15 cellular contexts compared by ENCODE assay signal in the genomic region with DNA sequence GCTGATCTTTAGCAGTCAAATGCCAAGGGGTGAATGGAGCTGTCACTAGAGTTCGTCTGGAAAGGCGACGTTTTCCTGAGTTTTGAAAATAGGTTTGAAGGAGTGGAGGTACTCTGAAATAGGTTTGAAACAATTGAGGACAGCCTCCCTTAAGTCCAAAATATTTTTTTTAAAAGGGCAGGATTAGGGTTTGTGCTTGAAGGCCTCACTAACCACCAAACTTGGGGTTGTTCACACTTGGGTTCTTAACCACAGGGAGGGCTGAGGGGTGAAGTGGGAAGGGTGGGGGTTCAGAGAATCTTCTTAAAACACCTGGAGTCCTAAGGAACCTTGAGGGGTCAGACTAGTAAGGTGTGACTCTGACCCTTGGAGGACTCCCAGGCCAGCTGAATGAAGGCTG. TPM values are rescaled to one million over a fixed set of nuclear protein-coding genes. Genes with fewer than 3 reads are reported as not detected.
DNase-seq lines count a peak whose midpoint lies in the region; ATAC-seq, FAIRE-seq and TF ChIP-seq lines count a peak whose summit lies in the region.
"Had no signal": no experiment of that assay in that cellular context is flagged by ENCODE, and none has a peak within 500 bp of the region (broad histone marks: within the 10 kb centered on the region; RNA-seq: fewer than 3 reads in every experiment).

No MANE protein-coding gene starts in this region.

- ATAC-seq in Right ventricle myocardium inferior (no peak), T-cell (replicated peaks in 1 of 4) (no peak), HG03139 (IDR thresholded peaks at IDR 0.05; ENCODE audit: unreplicated experiment) (no peak)
- ATAC-seq in stimulated activated effector memory CD8-positive, alpha-beta T cell treated with anti-CD3 and anti-CD28 coated beads, Interleukin-12 subunit alpha, Interleukin-12 subunit beta, amount 100 ng/mL, for 72 hours = no peak

- H4K5ac ChIP-seq in H1 (ENCODE audit: insufficient read length, low read depth, low read length) = no peak overlapping the region

- H3K27ac Mint-ChIP-seq in T-cell = peak overlapping the region; percentile 94
- peak overlapping the region; percentile 82 for H3K27ac Mint-ChIP-seq in stimulated activated effector memory CD8-positive, alpha-beta T cell treated with anti-CD3 and anti-CD28 coated beads, Interleukin-12 subunit alpha, Interleukin-12 subunit beta, amount 100 ng/mL, for 72 hours
- H3K27ac Mint-ChIP-seq: GM23338; stimulated activated naive B cell treated with anti-CD40 and anti-IgM and Interleukin-4, amounts not matched to agents 10 μg/mL and 1 μg/mL and 100 μg/mL, for 72 hours had no signal

- no peak overlapping the region for H4K8ac ChIP-seq in H1 (ENCODE audit: extremely low read depth, insufficient read depth, low read length)

- no peaks in the 10 kb centered on the region for H3K79me1 ChIP-seq in H1 (ENCODE audit: low read depth, low read length)

- H3K27me3 Mint-ChIP-seq in T-cell = no peaks in the 10 kb centered on the region

- no peaks in the 10 kb centered on the region for H3K9me3 Mint-ChIP-seq in T-cell
- H3K9me3 Mint-ChIP-seq in stimulated activated effector memory CD8-positive, alpha-beta T cell treated with anti-CD3 and anti-CD28 coated beads, Interleukin-12 subunit alpha, Interleukin-12 subunit beta, amount 100 ng/mL, for 72 hours = no peaks in the 10 kb centered on the region
- H3K9me3 Mint-ChIP-seq: GM23338; stimulated activated naive B cell treated with anti-CD40 and anti-IgM and Interleukin-4, amounts not matched to agents 10 μg/mL and 1 μg/mL and 100 μg/mL, for 72 hours had no signal

- no peak for TF ChIP-seq RAD21 in H1 (IDR thresholded peaks at IDR 0.05 in 1 of 2, conservative IDR thresholded peaks at IDR 0.05 in 1 of 2; ENCODE audit: low read depth in 2 of 2, low read length in 2 of 2)

- no peak overlapping the region for H3K9ac ChIP-seq in H1 (replicated peaks in 1 of 4; ENCODE audit: extremely low read depth in 1 of 4, low read depth in 3 of 4, low read length in 3 of 4)

- H4K20me1 ChIP-seq in H1 (replicated peaks in 1 of 2; ENCODE audit: control insufficient read depth in 1 of 2, insufficient read depth in 2 of 2, low read length in 2 of 2) = no peaks in the 10 kb centered on the region

- no peak overlapping the region for H3K4me2 ChIP-seq in H1 (ENCODE audit: insufficient read depth in 1 of 2, low read depth in 2 of 2, low read length in 2 of 2)
- H3K4me2 ChIP-seq: GM23338 had no signal

- no peak overlapping the region for H3K4me3 Mint-ChIP-seq in T-cell
- H3K4me3 Mint-ChIP-seq in stimulated activated effector memory CD8-positive, alpha-beta T cell treated with anti-CD3 and anti-CD28 coated beads, Interleukin-12 subunit alpha, Interleukin-12 subunit beta, amount 100 ng/mL, for 72 hours = no peak overlapping the region
- H3K4me3 Mint-ChIP-seq: stimulated activated naive B cell treated with anti-CD40 and anti-IgM and Interleukin-4, amounts not matched to agents 10 μg/mL and 1 μg/mL and 100 μg/mL, for 72 hours had no signal

- no peak overlapping the region for H3K4ac ChIP-seq in H1 (replicated peaks; ENCODE audit: insufficient read length, low read depth, low read length)

- H3K14ac ChIP-seq in H1 (ENCODE audit: insufficient read length) = no peak overlapping the region

- H3K4me1 Mint-ChIP-seq in T-cell = peaks cover 41 to 51% (median 50%) of the 10 kb centered on the region in 3 donors
- peaks cover 39% of the 10 kb centered on the region for H3K4me1 Mint-ChIP-seq in stimulated activated effector memory CD8-positive, alpha-beta T cell treated with anti-CD3 and anti-CD28 coated beads, Interleukin-12 subunit alpha, Interleukin-12 subunit beta, amount 100 ng/mL, for 72 hours

- H2BK120ac ChIP-seq in H1 (replicated peaks; ENCODE audit: low read depth, low read length) = no peak overlapping the region

- H3K4me1 ChIP-seq in left ventricle myocardium inferior (peaks cover 47% of the 10 kb centered on the region), H1 (replicated peaks in 1 of 4; ENCODE audit: control insufficient read depth in 3 of 4, insufficient read depth in 4 of 4, low read length in 3 of 4) (peaks cover 2 to 9% (median 9%) of the 10 kb centered on the region in 4 experiments; a peak in 6 of 7 replicates)

- H3K27ac ChIP-seq in left ventricle myocardium inferior (replicated peaks) (peak overlapping the region; percentile 88), H1 (ENCODE audit: low read depth, low read length) (no peak overlapping the region)
- H3K27ac ChIP-seq: adrenal gland, neutrophil had no signal

- no peaks in the 10 kb centered on the region for H3K79me2 ChIP-seq in H1 (ENCODE audit: control insufficient read depth in 1 of 2, insufficient read depth in 2 of 2, low read length in 2 of 2)

- H2AFZ ChIP-seq in H1 (ENCODE audit: low read length) = no peak overlapping the region
- H2AFZ ChIP-seq: GM23338 had no signal

- H3K36me3 Mint-ChIP-seq in T-cell = peaks cover 1% of the 10 kb centered on the region
- peaks cover 5% of the 10 kb centered on the region for H3K36me3 Mint-ChIP-seq in stimulated activated effector memory CD8-positive, alpha-beta T cell treated with anti-CD3 and anti-CD28 coated beads, Interleukin-12 subunit alpha, Interleukin-12 subunit beta, amount 100 ng/mL, for 72 hours

- H2BK5ac ChIP-seq in H1 (ENCODE audit: low read depth, low read length) = no peak overlapping the region

- no peak for TF ChIP-seq CTCF in left ventricle myocardium inferior (IDR thresholded peaks at IDR 0.05; ENCODE audit: borderline replicate concordance)
- no peak for TF ChIP-seq CTCF in H1 (IDR thresholded peaks at IDR 0.05; ENCODE audit: control extremely low read depth in 1 of 3, insufficient read depth in 1 of 3, low read depth in 1 of 3, low read length in 3 of 3)

- no peak for TF ChIP-seq POLR2A in H1 (IDR thresholded peaks at IDR 0.05; ENCODE audit: control extremely low read depth in 1 of 2, low read depth in 2 of 2, low read length in 2 of 2)

- H3K9me3 ChIP-seq in left ventricle myocardium inferior (replicated peaks) (no peaks in the 10 kb centered on the region), H1 (ENCODE audit: insufficient read depth in 2 of 2, low read depth in 1 of 2, low read length in 1 of 2) (no peaks in the 10 kb centered on the region)
- H3K9me3 ChIP-seq: adrenal gland, gastroesophageal sphincter, neutrophil had no signal

- no peak overlapping the region for H2BK12ac ChIP-seq in H1 (ENCODE audit: low read depth, low read length)

- H3K36me3 ChIP-seq in left ventricle myocardium inferior (no peaks in the 10 kb centered on the region), H1 (ENCODE audit: control insufficient read depth in 2 of 4, insufficient read depth in 4 of 4, low read length in 3 of 4) (no peaks in the 10 kb centered on the region)
- H3K36me3 ChIP-seq: adrenal gland, neutrophil had no signal

- no peak overlapping the region for H3K23ac ChIP-seq in H1 (ENCODE audit: insufficient read length)

- H3K4me3 ChIP-seq in left ventricle myocardium inferior (no peak overlapping the region), H1 (ENCODE audit: extremely low read depth in 1 of 4, insufficient read depth in 2 of 4, low read depth in 3 of 4, low read length in 4 of 4) (no peak overlapping the region)
- H3K4me3 ChIP-seq: adrenal gland, gastroesophageal sphincter, GM23338, lung had no signal

- WGBS in H1 (ENCODE audit: extremely low coverage in 1 of 2, insufficient coverage in 1 of 2, insufficient read length in 1 of 2, insufficient replicate concordance in 2 of 2, low coverage in 1 of 2, low lambda C conversion rate in 2 of 2, missing lambda C conversion rate in 1 of 2), 2 experiments = 92% methylated on average over 3 of the region's 3 CpGs; no CpG with 5 or more reads in 1 of the 2 experiments

- no peak overlapping the region for H3K56ac ChIP-seq in H1 (replicated peaks; ENCODE audit: insufficient read length, low read depth, low read length)

- no peak overlapping the region for H4K91ac ChIP-seq in H1 (replicated peaks; ENCODE audit: insufficient read length, low read length)

- H3K27me3 ChIP-seq in left ventricle myocardium inferior (ENCODE audit: low read depth) (no peaks in the 10 kb centered on the region), H1 (replicated peaks in 1 of 4; ENCODE audit: control insufficient read depth in 3 of 4, extremely low read depth in 1 of 4, insufficient read depth in 3 of 4, low read length in 3 of 4) (no peaks in the 10 kb centered on the region; a peak in 1 of 7 replicates)
- H3K27me3 ChIP-seq: adrenal gland, neutrophil had no signal

- H2BK20ac ChIP-seq in H1 (ENCODE audit: low read length) = no peak overlapping the region

- DNase-seq in left ventricle myocardium inferior (no peak), Right ventricle myocardium inferior (ENCODE audit: missing footprints) (no peak), T-cell (no peak), H1 (ENCODE audit: low read depth in 1 of 2, low spot score in 2 of 2) (no peak), RPMI8226 (no peak)
- no peak for DNase-seq in stimulated activated effector memory CD8-positive, alpha-beta T cell treated with anti-CD3 and anti-CD28 coated beads, Interleukin-12 subunit alpha, Interleukin-12 subunit beta, amount 100 ng/mL, for 72 hours (ENCODE audit: low spot score in 2 of 2)
- DNase-seq in stimulated activated CD4-positive, alpha-beta T cell treated with anti-CD3 and anti-CD28 coated beads, Interleukin-15, amount 100 ng/mL, for 24 hours = no peak

- POLR2A ChIA-PET in T-cell (lab: Charles Lee) = interaction anchor here in 1 of 2 donors (0.6 to 1.2 kb wide), 7 partner anchors 7 to 1936 kb away, joined by 3 to 6 read pairs (median 3); a partner anchor contains a TSS
- POLR2A ChIA-PET in H1 (lab: Charles Lee; ENCODE audit: partially characterized antibody) = interaction anchor here (1.3 to 9.2 kb wide), 5 partner anchors 8 to 269 kb away, joined by 3 to 121 read pairs (median 8); a partner anchor contains a TSS

- intact Hi-C loops in left ventricle myocardium inferior (cut with micrococcal nuclease) (loop anchor here (5.0 to 10.0 kb wide), 2 partner anchors 47 to 264 kb away; no protein-coding TSS in a partner anchor), Right ventricle myocardium inferior (cut with DNase I) (loop anchor here (2.0 kb wide), 1 partner anchor 79 kb away; no protein-coding TSS in a partner anchor)

- TF ChIP-seq EP300 in H1 (IDR thresholded peaks at IDR 0.05; ENCODE audit: borderline replicate concordance in 1 of 2, low read depth in 2 of 2, low read length in 2 of 2) = no peak

- no peak for FAIRE-seq in H1 (lab: Jason Lieb, UNC)
- FAIRE-seq: urothelium cell line had no signal

- no peak overlapping the region for H2AK5ac ChIP-seq in H1 (ENCODE audit: low read depth, low read length)

- H2BK15ac ChIP-seq in H1 (ENCODE audit: low read length) = peak overlapping the region; percentile 48; the same call in 1 of the 2 replicates

- CTCF ChIA-PET in T-cell (lab: Charles Lee) = interaction anchor here (0.6 to 3.6 kb wide), 34 partner anchors 8 to 324 kb away, joined by 3 to 75 read pairs (median 6); a partner anchor contains a TSS
- CTCF ChIA-PET in H1 (lab: Charles Lee; ENCODE audit: partially characterized antibody) = interaction anchor here (0.7 to 13.3 kb wide), 54 partner anchors 8 to 591 kb away, joined by 3 to 324 read pairs (median 6); a partner anchor contains a TSS

- H3K18ac ChIP-seq in H1 (ENCODE audit: extremely low read depth, low read length) = no peak overlapping the region

- no peaks in the 10 kb centered on the region for H3K23me2 ChIP-seq in H1 (ENCODE audit: low read depth, low read length)

RNA-seq across cellular contexts. Expression of a gene that starts 3.5 kb away (rescaled TPM):
- total RNA-seq in left ventricle myocardium inferior = 7.6 TPM
- total RNA-seq in Right ventricle myocardium inferior = 10.4 TPM
- under 1 TPM in 2 of 5 donors, not detected in 3; 0.07 to 0.09 TPM for total RNA-seq in T-cell
- total RNA-seq in H1 (2021; fragmentation: NEBNext Ultra II Directional; extraction: Animal tissue kit (Norgen Biotek cat#: 25700)) = 0.17 and 0.21 TPM in 2 replicates
- 0.05 and 0.06 TPM in 2 replicates for polyA plus RNA-seq in H1 (2011; rRNA removed)
- polyA plus RNA-seq in H1 (2011; cell fraction: cytosol; rRNA removed) = 0.05 TPM
- polyA plus RNA-seq in H1 (2011; cell fraction: nucleus; rRNA removed) = 0.26 TPM
- 0.31 to 0.47 TPM (median 0.35 TPM) in 4 replicates for polyA plus RNA-seq in H1 (2012, experiment 1 of 2)
- 0.09 TPM for polyA plus RNA-seq in H1 (2012, experiment 2 of 2)
- 0.14 TPM for polyA plus RNA-seq in H1 (2013, experiment 1 of 2)
- 0.26 TPM for polyA plus RNA-seq in H1 (2013, experiment 2 of 2)
- polyA minus RNA-seq in H1 (2011; rRNA and poly(A)+ RNA removed) = 0.06 and 0.49 TPM in 2 replicates
- not detected for polyA minus RNA-seq in H1 (2011; cell fraction: cytosol; rRNA and poly(A)+ RNA removed)
- 0.10 TPM for polyA minus RNA-seq in H1 (2011; cell fraction: nucleus; rRNA and poly(A)+ RNA removed)

RNA-seq across cellular contexts. Expression of a gene that starts 7.4 kb away (rescaled TPM):
- total RNA-seq in left ventricle myocardium inferior = 120 TPM
- total RNA-seq in Right ventricle myocardium inferior = 98.0 TPM
- 10 to 100 TPM; 16.4 to 35.8 (median 28.2) TPM for total RNA-seq in T-cell
- total RNA-seq in H1 (2021; fragmentation: NEBNext Ultra II Directional; extraction: Animal tissue kit (Norgen Biotek cat#: 25700)) = 19.6 and 20.2 TPM in 2 replicates
- 4.4 and 4.7 TPM in 2 replicates for polyA plus RNA-seq in H1 (2011; rRNA removed)
- 8.1 TPM for polyA plus RNA-seq in H1 (2011; cell fraction: cytosol; rRNA removed)
- polyA plus RNA-seq in H1 (2011; cell fraction: nucleus; rRNA removed) = 9.2 TPM
- polyA plus RNA-seq in H1 (2012, experiment 1 of 2) = 10.2 to 20.8 TPM (median 13.4 TPM) in 4 replicates
- 2.8 TPM for polyA plus RNA-seq in H1 (2012, experiment 2 of 2)
- 9.4 TPM for polyA plus RNA-seq in H1 (2013, experiment 1 of 2)
- polyA plus RNA-seq in H1 (2013, experiment 2 of 2) = 9.6 TPM
- polyA minus RNA-seq in H1 (2011; rRNA and poly(A)+ RNA removed) = 17.2 and 19.1 TPM in 2 replicates
- polyA minus RNA-seq in H1 (2011; cell fraction: cytosol; rRNA and poly(A)+ RNA removed) = 10.4 TPM
- 12.9 TPM for polyA minus RNA-seq in H1 (2011; cell fraction: nucleus; rRNA and poly(A)+ RNA removed)

RNA-seq across cellular contexts. Expression of a gene that starts 37.8 kb away (rescaled TPM):
- total RNA-seq in left ventricle myocardium inferior (125 TPM), Right ventricle myocardium inferior (94.4 TPM), T-cell (100 to 1,000 TPM in 1 of 5 donors, 10 to 100 TPM in 4; 80.3 to 130 (median 85.2) TPM)
- 59.6 and 61.4 TPM in 2 replicates for total RNA-seq in H1 (2021; fragmentation: NEBNext Ultra II Directional; extraction: Animal tissue kit (Norgen Biotek cat#: 25700))
- 114 and 132 TPM in 2 replicates for polyA plus RNA-seq in H1 (2011; rRNA removed)
- 98.7 TPM for polyA plus RNA-seq in H1 (2011; cell fraction: cytosol; rRNA removed)
- 310 TPM for polyA plus RNA-seq in H1 (2011; cell fraction: nucleus; rRNA removed)
- 71.4 to 88.2 TPM (median 72.4 TPM) in 4 replicates for polyA plus RNA-seq in H1 (2012, experiment 1 of 2)
- 49.9 TPM for polyA plus RNA-seq in H1 (2012, experiment 2 of 2)
- polyA plus RNA-seq in H1 (2013, experiment 1 of 2) = 46.8 TPM
- polyA plus RNA-seq in H1 (2013, experiment 2 of 2) = 41.4 TPM
- polyA minus RNA-seq in H1 (2011; rRNA and poly(A)+ RNA removed) = 84.7 and 92.9 TPM in 2 replicates
- 35.0 TPM for polyA minus RNA-seq in H1 (2011; cell fraction: cytosol; rRNA and poly(A)+ RNA removed)
- 93.7 TPM for polyA minus RNA-seq in H1 (2011; cell fraction: nucleus; rRNA and poly(A)+ RNA removed)

RNA-seq across cellular contexts. Expression of a gene that starts 51.4 kb away (rescaled TPM):
- total RNA-seq in left ventricle myocardium inferior (24.3 TPM), Right ventricle myocardium inferior (25.2 TPM), T-cell (10 to 100 TPM; 12.6 to 30.3 (median 29.3) TPM)
- 93.6 and 94.3 TPM in 2 replicates for total RNA-seq in H1 (2021; fragmentation: NEBNext Ultra II Directional; extraction: Animal tissue kit (Norgen Biotek cat#: 25700))
- polyA plus RNA-seq in H1 (2011; rRNA removed) = 33.0 and 40.5 TPM in 2 replicates
- polyA plus RNA-seq in H1 (2011; cell fraction: cytosol; rRNA removed) = 36.4 TPM
- polyA plus RNA-seq in H1 (2011; cell fraction: nucleus; rRNA removed) = 36.0 TPM
- 80.2 to 92.6 TPM (median 81.5 TPM) in 4 replicates for polyA plus RNA-seq in H1 (2012, experiment 1 of 2)
- polyA plus RNA-seq in H1 (2012, experiment 2 of 2) = 83.8 TPM
- 57.1 TPM for polyA plus RNA-seq in H1 (2013, experiment 1 of 2)
- polyA plus RNA-seq in H1 (2013, experiment 2 of 2) = 61.9 TPM
- 34.9 and 53.7 TPM in 2 replicates for polyA minus RNA-seq in H1 (2011; rRNA and poly(A)+ RNA removed)
- polyA minus RNA-seq in H1 (2011; cell fraction: cytosol; rRNA and poly(A)+ RNA removed) = 31.9 TPM
- 24.4 TPM for polyA minus RNA-seq in H1 (2011; cell fraction: nucleus; rRNA and poly(A)+ RNA removed)
